1 cellular context compared by ENCODE assay signal in the genomic region with DNA sequence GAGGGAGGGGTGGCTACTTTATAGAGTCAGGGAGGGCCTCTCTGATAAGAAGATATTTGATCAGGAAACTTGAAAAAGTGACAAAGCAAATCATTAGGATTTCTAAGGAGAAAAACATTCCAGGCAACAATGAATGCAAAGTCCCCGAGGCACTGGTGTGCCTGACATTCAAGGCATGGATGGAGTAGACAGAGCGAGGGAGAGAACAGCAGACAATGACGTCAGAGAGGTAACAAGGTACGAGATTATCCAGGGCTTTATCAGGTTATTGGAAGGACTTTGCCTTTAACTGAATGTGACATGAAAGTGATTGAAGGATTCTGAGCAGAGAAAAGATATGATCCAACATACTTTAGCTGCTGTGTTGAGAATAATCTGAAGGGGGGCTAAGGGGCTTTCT.
TF ChIP-seq lines count a peak whose summit lies in the region.

No MANE protein-coding gene starts in this region.

TF ChIP-seq in GM12878, 131 proteins besides CTCF, POLR2A, EP300 and RAD21 (continued from another document):
- TF ChIP-seq, protein P1, sequence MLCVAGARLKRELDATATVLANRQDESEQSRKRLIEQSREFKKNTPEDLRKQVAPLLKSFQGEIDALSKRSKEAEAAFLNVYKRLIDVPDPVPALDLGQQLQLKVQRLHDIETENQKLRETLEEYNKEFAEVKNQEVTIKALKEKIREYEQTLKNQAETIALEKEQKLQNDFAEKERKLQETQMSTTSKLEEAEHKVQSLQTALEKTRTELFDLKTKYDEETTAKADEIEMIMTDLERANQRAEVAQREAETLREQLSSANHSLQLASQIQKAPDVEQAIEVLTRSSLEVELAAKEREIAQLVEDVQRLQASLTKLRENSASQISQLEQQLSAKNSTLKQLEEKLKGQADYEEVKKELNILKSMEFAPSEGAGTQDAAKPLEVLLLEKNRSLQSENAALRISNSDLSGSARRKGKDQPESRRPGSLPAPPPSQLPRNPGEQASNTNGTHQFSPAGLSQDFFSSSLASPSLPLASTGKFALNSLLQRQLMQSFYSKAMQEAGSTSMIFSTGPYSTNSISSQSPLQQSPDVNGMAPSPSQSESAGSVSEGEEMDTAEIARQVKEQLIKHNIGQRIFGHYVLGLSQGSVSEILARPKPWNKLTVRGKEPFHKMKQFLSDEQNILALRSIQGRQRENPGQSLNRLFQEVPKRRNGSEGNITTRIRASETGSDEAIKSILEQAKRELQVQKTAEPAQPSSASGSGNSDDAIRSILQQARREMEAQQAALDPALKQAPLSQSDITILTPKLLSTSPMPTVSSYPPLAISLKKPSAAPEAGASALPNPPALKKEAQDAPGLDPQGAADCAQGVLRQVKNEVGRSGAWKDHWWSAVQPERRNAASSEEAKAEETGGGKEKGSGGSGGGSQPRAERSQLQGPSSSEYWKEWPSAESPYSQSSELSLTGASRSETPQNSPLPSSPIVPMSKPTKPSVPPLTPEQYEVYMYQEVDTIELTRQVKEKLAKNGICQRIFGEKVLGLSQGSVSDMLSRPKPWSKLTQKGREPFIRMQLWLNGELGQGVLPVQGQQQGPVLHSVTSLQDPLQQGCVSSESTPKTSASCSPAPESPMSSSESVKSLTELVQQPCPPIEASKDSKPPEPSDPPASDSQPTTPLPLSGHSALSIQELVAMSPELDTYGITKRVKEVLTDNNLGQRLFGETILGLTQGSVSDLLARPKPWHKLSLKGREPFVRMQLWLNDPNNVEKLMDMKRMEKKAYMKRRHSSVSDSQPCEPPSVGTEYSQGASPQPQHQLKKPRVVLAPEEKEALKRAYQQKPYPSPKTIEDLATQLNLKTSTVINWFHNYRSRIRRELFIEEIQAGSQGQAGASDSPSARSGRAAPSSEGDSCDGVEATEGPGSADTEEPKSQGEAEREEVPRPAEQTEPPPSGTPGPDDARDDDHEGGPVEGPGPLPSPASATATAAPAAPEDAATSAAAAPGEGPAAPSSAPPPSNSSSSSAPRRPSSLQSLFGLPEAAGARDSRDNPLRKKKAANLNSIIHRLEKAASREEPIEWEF (IDR thresholded peaks at IDR 0.05; ENCODE audit: insufficient replicate concordance, low read depth, low read length): no peak
- no peak for TF ChIP-seq TARDBP (IDR thresholded peaks at IDR 0.05; ENCODE audit: borderline replicate concordance)
- TF ChIP-seq GABPA (IDR thresholded peaks at IDR 0.05; ENCODE audit: low read depth): no peak
- TF ChIP-seq JUNB (IDR thresholded peaks at IDR 0.05): no peak
- no peak for TF ChIP-seq SUZ12 (IDR thresholded peaks at IDR 0.05; ENCODE audit: unreplicated experiment)
- no peak for TF ChIP-seq NFIC (IDR thresholded peaks at IDR 0.05; ENCODE audit: low read depth, low read length)
TF ChIP-seq in GM12878: peak in this region for 0.
